8 cellular contexts compared by ENCODE assay signal in genomic region chr1:182249201-182249676, GRCh38.
DNase-seq lines count a peak whose midpoint lies in the region; ATAC-seq and TF ChIP-seq lines count a peak whose summit lies in the region.

No MANE protein-coding gene starts in this region.

- TF ChIP-seq CTCF in GM13977 (IDR thresholded peaks at IDR 0.05; ENCODE audit: extremely low read depth, insufficient read depth, missing control alignments) (no peak), Loucy (conservative IDR thresholded peaks at IDR 0.05; ENCODE audit: low read length) (no peak), lower leg skin (IDR thresholded peaks at IDR 0.05) (no peak), mammary epithelial cell (conservative IDR thresholded peaks at IDR 0.05 in 1 of 2, IDR thresholded peaks at IDR 0.05 in 1 of 2; ENCODE audit: extremely low read depth in 1 of 2, insufficient read depth in 1 of 2, low read depth in 1 of 2, low read length in 2 of 2) (no peak), esophagus squamous epithelium (IDR thresholded peaks at IDR 0.05) (no peak)

- 51 to 58% methylated on average over 14 of the region's 15 CpGs for WGBS in lower leg skin, 2 donors
- 74% methylated on average over 10 of the region's 15 CpGs for WGBS in mammary epithelial cell (ENCODE audit: low coverage, missing lambda C conversion rate)
- 43 to 66% methylated on average over 10 to 14 of the region's 15 CpGs for WGBS in esophagus squamous epithelium, 2 donors

- DNase-seq in GM13977 (ENCODE audit: low spot score) (peak; percentile 46), lower leg skin (ENCODE audit: low spot score in 2 of 2) (peak; percentile 37 to 84), mammary epithelial cell (no peak), esophagus squamous epithelium (lab: John Stamatoyannopoulos, UW) (no peak), NOMO-1 treated with DMSO at 0.1 percent for 48 hours (lab: John Stamatoyannopoulos, UW; ENCODE audit: unreplicated experiment) (no peak), SHP77 treated with DMSO at 0.1 percent for 48 hours (lab: John Stamatoyannopoulos, UW) (no peak)

- H3K9me2 ChIP-seq in Loucy (replicated peaks; ENCODE audit: low read depth, low read length): no peaks in the 10 kb centered on the region

- H3K9ac ChIP-seq in Loucy (ENCODE audit: low read depth, low read length, poor library complexity, severe bottlenecking) (no peak overlapping the region), mammary epithelial cell (ENCODE audit: insufficient read depth, low read length) (no peak overlapping the region)

- H3K27me3 ChIP-seq in Loucy (ENCODE audit: insufficient read depth, low read length, poor library complexity, severe bottlenecking) (no peaks in the 10 kb centered on the region), mammary epithelial cell (ENCODE audit: insufficient read depth, low read length) (no peaks in the 10 kb centered on the region), esophagus squamous epithelium (no peaks in the 10 kb centered on the region)

- CTCF ChIA-PET in mammary epithelial cell (lab: Charles Lee; ENCODE audit: low non-redundant PET): no interaction called here

- dilution Hi-C loops in mammary epithelial cell (cut with HindIII; ENCODE audit: low sequenced_read_pairs): no loop called here

- peak; percentile 84 for ATAC-seq in GM21381 (IDR thresholded peaks at IDR 0.05; ENCODE audit: unreplicated experiment)

- no TSS peak for BruUV-seq in mammary epithelial cell (replicated peaks; lab: Mats Ljungman, UMichigan)

- peaks cover 17% of the 10 kb centered on the region for H3K4me1 ChIP-seq in Loucy (ENCODE audit: insufficient read depth, low read length, poor library complexity, severe bottlenecking)
- no peaks in the 10 kb centered on the region for H3K4me1 ChIP-seq in mammary epithelial cell (ENCODE audit: insufficient read depth, low read length)
- peaks cover 0 to 14% (median 0%) of the 10 kb centered on the region in 3 donors for H3K4me1 ChIP-seq in esophagus squamous epithelium

- no peak overlapping the region for H3K27ac ChIP-seq in mammary epithelial cell (ENCODE audit: insufficient read depth, low read depth, low read length)
- H3K27ac ChIP-seq in esophagus squamous epithelium: peak overlapping the region in 2 of 4 donors; percentile 4 to 25

- peak overlapping the region; percentile 50; the same call in 1 of the 2 replicates for H2AFZ ChIP-seq in Loucy (ENCODE audit: low read length)
- H2AFZ ChIP-seq in mammary epithelial cell (ENCODE audit: low read depth, low read length): no peak overlapping the region

- H4K20me1 ChIP-seq in Loucy (ENCODE audit: insufficient read depth, low read length, poor library complexity, severe bottlenecking) (no peaks in the 10 kb centered on the region), mammary epithelial cell (ENCODE audit: insufficient read depth, low read length) (no peaks in the 10 kb centered on the region)

- no peak overlapping the region for H3K4me3 ChIP-seq in Loucy (ENCODE audit: low read length, poor library complexity, severe bottlenecking)
- no peak overlapping the region for H3K4me3 ChIP-seq in lower leg skin (ENCODE audit: low read depth, poor library complexity, severe bottlenecking)
- H3K4me3 ChIP-seq in mammary epithelial cell (replicated peaks in 1 of 3; ENCODE audit: insufficient read depth in 1 of 3, low read depth in 2 of 3, low read length in 3 of 3): no peak overlapping the region
- no peak overlapping the region for H3K4me3 ChIP-seq in esophagus squamous epithelium

- in situ Hi-C loops in GM13977 (cut with MboI; ENCODE audit: low pct_unique_long_range_greater_than_20kb, low sequenced_read_pairs, unreplicated experiment) (no loop called here), mammary epithelial cell (cut with MboI; ENCODE audit: low sequenced_read_pairs in 2 of 2) (no loop called here)

- no peaks in the 10 kb centered on the region for H3K9me3 ChIP-seq in Loucy (ENCODE audit: insufficient read depth, low read depth, low read length)
- no peaks in the 10 kb centered on the region for H3K9me3 ChIP-seq in mammary epithelial cell (replicated peaks; ENCODE audit: insufficient read depth, low read length)
- H3K9me3 ChIP-seq in esophagus squamous epithelium: no peaks in the 10 kb centered on the region

- H3K4me2 ChIP-seq in Loucy (ENCODE audit: low read depth, low read length, poor library complexity, severe bottlenecking): peak overlapping the region; percentile 4
- no peak overlapping the region for H3K4me2 ChIP-seq in mammary epithelial cell (ENCODE audit: insufficient read depth, low read depth, low read length)

- no peaks in the 10 kb centered on the region for H3K36me3 ChIP-seq in Loucy (ENCODE audit: insufficient read depth, low read length)
- no peaks in the 10 kb centered on the region for H3K36me3 ChIP-seq in mammary epithelial cell (ENCODE audit: insufficient read depth, low read length)
- no peaks in the 10 kb centered on the region for H3K36me3 ChIP-seq in esophagus squamous epithelium

- intact Hi-C loops in lower leg skin (cut with DNase I; ENCODE audit: low total_unique reads): no loop called here
- intact Hi-C loops in mammary epithelial cell (cut with micrococcal nuclease): no loop called here
- intact Hi-C loops in esophagus squamous epithelium (cut with DNase I): no loop called here

- no peaks in the 10 kb centered on the region for H3F3A ChIP-seq in Loucy (ENCODE audit: low read depth)

- TF ChIP-seq POLR2A in lower leg skin (IDR thresholded peaks at IDR 0.05): no peak
- TF ChIP-seq POLR2A in esophagus squamous epithelium (IDR thresholded peaks at IDR 0.05): no peak

- H3K79me2 ChIP-seq in Loucy (ENCODE audit: insufficient read depth, low read length): no peaks in the 10 kb centered on the region
- H3K79me2 ChIP-seq in mammary epithelial cell (ENCODE audit: insufficient read depth, low read length): no peaks in the 10 kb centered on the region

Comparison
In these comparisons a context has a peak if more than half of its experiments do, and no peak if none do; other contexts are left out.
1. DNase-seq: peak in GM13977 (single experiment) and lower leg skin (2 of 2); none in mammary epithelial cell (single experiment), esophagus squamous epithelium (single experiment), NOMO-1 treated with DMSO at 0.1 percent for 48 hours (single experiment) and SHP77 treated with DMSO at 0.1 percent for 48 hours (single experiment).